17 cellular contexts compared by ENCODE assay signal in the genomic region with DNA sequence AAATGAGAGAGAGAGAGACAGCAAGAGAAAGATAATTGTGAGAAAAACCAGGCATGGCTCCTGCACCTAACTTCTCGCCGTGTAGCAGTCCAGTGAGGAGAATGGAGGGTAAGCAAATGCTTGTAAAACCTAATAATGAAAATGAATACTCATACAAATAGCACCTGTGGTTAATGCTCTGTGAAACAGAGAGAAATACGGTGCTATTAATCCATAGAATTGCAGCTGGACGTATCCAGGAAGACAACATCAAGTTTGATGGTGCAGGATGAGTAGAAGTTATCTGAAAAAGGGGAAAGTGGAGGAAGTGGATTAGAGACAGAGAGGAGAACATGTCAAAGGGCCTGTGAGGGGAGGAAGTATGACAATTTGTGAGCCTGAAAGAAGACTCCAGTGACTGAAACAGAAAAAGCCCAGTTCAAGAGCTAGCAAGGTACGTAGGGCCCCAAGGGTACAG.
A peak's percentile ranks its signal among the peaks of the same experiment; 100 is the strongest.
DNase-seq lines count a peak whose midpoint lies in the region; ATAC-seq lines count a peak whose summit lies in the region.
"Had no signal": no experiment of that assay in that cellular context is flagged by ENCODE, and none has a peak within 500 bp of the region (broad histone marks: within the 10 kb centered on the region; RNA-seq: fewer than 3 reads in every experiment).

No MANE protein-coding gene starts in this region.

- H3K79me1 ChIP-seq in neuronal stem cell (ENCODE audit: low read depth, low read length), result no peaks in the 10 kb centered on the region

- no peak overlapping the region for H4K91ac ChIP-seq in neuronal stem cell (ENCODE audit: low read depth, low read length, poor library complexity)

- no peak overlapping the region for H3K4me2 ChIP-seq in neuronal stem cell (ENCODE audit: insufficient read depth, low read length, poor library complexity, severe bottlenecking)
- H3K4me2 ChIP-seq: KMS-11, PC-9 had no signal

- no peak overlapping the region for H3K9ac ChIP-seq in neuronal stem cell (ENCODE audit: low read depth, low read length, poor library complexity)
- H3K9ac ChIP-seq: KMS-11 had no signal

- H3K36me3 ChIP-seq in neuronal stem cell (replicated peaks in 1 of 2; ENCODE audit: control insufficient read depth in 2 of 2, insufficient read depth in 2 of 2, low read length in 2 of 2), result no peaks in the 10 kb centered on the region
- H3K36me3 ChIP-seq: esophagus squamous epithelium had no signal

- no peak overlapping the region for H4K8ac ChIP-seq in neuronal stem cell (ENCODE audit: low read depth, low read length)

- POLR2A ChIA-PET in activated CD4-positive, alpha-beta T cell treated with anti-CD3 and anti-CD28 coated beads, Interleukin-2, amount 10 ng/mL, durations not matched to agents 7 days and 5 days (lab: Charles Lee), result no interaction called here

- H3K4me3 ChIP-seq in neuronal stem cell (ENCODE audit: low read length in 2 of 2), result no peak overlapping the region
- H3K4me3 ChIP-seq: esophagus squamous epithelium, PC-9, psoas muscle had no signal

- no peaks in the 10 kb centered on the region for H3K27me3 Mint-ChIP-seq in activated CD4-positive, alpha-beta T cell treated with anti-CD3 and anti-CD28 coated beads, Interleukin-2, amount 10 ng/mL, durations not matched to agents 7 days and 5 days
- H3K27me3 Mint-ChIP-seq: activated naive CD8-positive, alpha-beta T cell; stimulated activated naive CD8-positive, alpha-beta T cell treated with anti-CD3 and anti-CD28 coated beads, Interleukin-15, Interleukin-2, amounts not matched to agents 100 ng/mL and 50 ng/mL, for 24 hours had no signal

- no peak overlapping the region for H2AK5ac ChIP-seq in neuronal stem cell (ENCODE audit: low read depth, low read length)

- no peaks in the 10 kb centered on the region for H3K9me3 Mint-ChIP-seq in activated CD4-positive, alpha-beta T cell treated with anti-CD3 and anti-CD28 coated beads, Interleukin-2, amount 10 ng/mL, durations not matched to agents 7 days and 5 days
- H3K9me3 Mint-ChIP-seq: stimulated activated naive CD8-positive, alpha-beta T cell treated with anti-CD3 and anti-CD28 coated beads, Interleukin-15, Interleukin-2, amounts not matched to agents 100 ng/mL and 50 ng/mL, for 24 hours had no signal

- H3K9me3 ChIP-seq in neuronal stem cell (replicated peaks in 1 of 2; ENCODE audit: control insufficient read depth in 2 of 2, insufficient read depth in 1 of 2, low read depth in 1 of 2, low read length in 2 of 2), result no peaks in the 10 kb centered on the region
- H3K9me3 ChIP-seq: esophagus squamous epithelium, psoas muscle had no signal

- no peak overlapping the region for H3K4ac ChIP-seq in neuronal stem cell (ENCODE audit: low read length)

- H3K18ac ChIP-seq in neuronal stem cell (ENCODE audit: low read length), result no peak overlapping the region

- WGBS in neuronal stem cell (ENCODE audit: extremely low coverage in 2 of 2, insufficient read length in 2 of 2, insufficient replicate concordance in 1 of 2), 2 donors, result no CpG with 5 or more reads among the region's 5 CpGs

- in situ Hi-C loops in ACHN (cut with HindIII; ENCODE audit: low pct_ligation_motif_present, low pct_unique_long_range_greater_than_20kb, low sequenced_read_pairs), result no loop called here

- no peak overlapping the region for H3K14ac ChIP-seq in neuronal stem cell (ENCODE audit: low read length)

- ATAC-seq in GM18861 (IDR thresholded peaks at IDR 0.05; ENCODE audit: unreplicated experiment) (peak; percentile 86), GM21423 (IDR thresholded peaks at IDR 0.05; ENCODE audit: unreplicated experiment) (peak; percentile 53), HG02981 (IDR thresholded peaks at IDR 0.05; ENCODE audit: unreplicated experiment) (peak; percentile 75), HG03565 (IDR thresholded peaks at IDR 0.05; ENCODE audit: unreplicated experiment) (peak; percentile 88)
- ATAC-seq: psoas muscle had no signal

- H3K4me3 Mint-ChIP-seq in activated CD4-positive, alpha-beta T cell treated with anti-CD3 and anti-CD28 coated beads, Interleukin-2, amount 10 ng/mL, durations not matched to agents 7 days and 5 days, result no peak overlapping the region
- H3K4me3 Mint-ChIP-seq: activated naive CD8-positive, alpha-beta T cell; stimulated activated naive CD8-positive, alpha-beta T cell treated with anti-CD3 and anti-CD28 coated beads, Interleukin-15, Interleukin-2, amounts not matched to agents 100 ng/mL and 50 ng/mL, for 24 hours had no signal

- H3K4me1 Mint-ChIP-seq in activated CD4-positive, alpha-beta T cell treated with anti-CD3 and anti-CD28 coated beads, Interleukin-2, amount 10 ng/mL, durations not matched to agents 7 days and 5 days, result no peaks in the 10 kb centered on the region

- no peak overlapping the region for H2AFZ ChIP-seq in neuronal stem cell (ENCODE audit: low read length)
- H2AFZ ChIP-seq: PC-9 had no signal

- H2BK15ac ChIP-seq in neuronal stem cell (ENCODE audit: low read length), result no peak overlapping the region

- no peak overlapping the region for H3K27ac Mint-ChIP-seq in activated CD4-positive, alpha-beta T cell treated with anti-CD3 and anti-CD28 coated beads, Interleukin-2, amount 10 ng/mL, durations not matched to agents 7 days and 5 days
- H3K27ac Mint-ChIP-seq: activated naive CD8-positive, alpha-beta T cell; stimulated activated naive CD8-positive, alpha-beta T cell treated with anti-CD3 and anti-CD28 coated beads, Interleukin-15, Interleukin-2, amounts not matched to agents 100 ng/mL and 50 ng/mL, for 24 hours had no signal

- no peak overlapping the region for H3K27ac ChIP-seq in neuronal stem cell (replicated peaks; ENCODE audit: low read length)
- H3K27ac ChIP-seq: esophagus squamous epithelium, KMS-11, PC-9, psoas muscle had no signal

- CTCF ChIA-PET in activated CD4-positive, alpha-beta T cell treated with anti-CD3 and anti-CD28 coated beads, Interleukin-2, amount 10 ng/mL, durations not matched to agents 7 days and 5 days (lab: Charles Lee), result no interaction called here

- no peaks in the 10 kb centered on the region for H3K4me1 ChIP-seq in neuronal stem cell (ENCODE audit: control insufficient read depth in 2 of 2, insufficient read depth in 1 of 2, low read depth in 1 of 2, low read length in 2 of 2)
- H3K4me1 ChIP-seq: psoas muscle had no signal

- H3K23ac ChIP-seq in neuronal stem cell (ENCODE audit: low read depth, low read length, poor library complexity), result no peak overlapping the region

- H3K27me3 ChIP-seq in neuronal stem cell (ENCODE audit: control insufficient read depth in 3 of 3, insufficient read depth in 3 of 3, low read depth in 1 of 3, low read length in 3 of 3), result no peaks in the 10 kb centered on the region
- H3K27me3 ChIP-seq: esophagus squamous epithelium had no signal

- no peak overlapping the region for H2BK12ac ChIP-seq in neuronal stem cell (ENCODE audit: low read length)

- no peak overlapping the region for H2BK5ac ChIP-seq in neuronal stem cell (ENCODE audit: low read length)

- H3K36me3 Mint-ChIP-seq in activated CD4-positive, alpha-beta T cell treated with anti-CD3 and anti-CD28 coated beads, Interleukin-2, amount 10 ng/mL, durations not matched to agents 7 days and 5 days (ENCODE audit: low read depth), result no peaks in the 10 kb centered on the region
- H3K36me3 Mint-ChIP-seq: activated naive CD8-positive, alpha-beta T cell had no signal

- no peak overlapping the region for H2BK120ac ChIP-seq in neuronal stem cell (ENCODE audit: low read depth, low read length)

- DNase-seq in activated CD4-positive, alpha-beta T cell treated with anti-CD3 and anti-CD28 coated beads, Interleukin-2, amount 10 ng/mL, durations not matched to agents 7 days and 5 days, result no peak
- DNase-seq in neuronal stem cell (ENCODE audit: low spot score), result no peak
- no peak for DNase-seq in ACHN
- DNase-seq in activated naive CD4-positive, alpha-beta T cell treated with anti-CD3 and anti-CD28 coated beads, Interleukin-2, amount 50 U/mL, for 16 hours, result no peak
- DNase-seq: C1 segment of cervical spinal cord; esophagus squamous epithelium; midbrain; PC-9; psoas muscle; stimulated activated CD4-positive, alpha-beta T cell treated with anti-CD3 and anti-CD28 coated beads, Interleukin-1b, Interleukin-23, amount 100 ng/mL, for 48 hours had no signal
